In genomic region chr12:116539905-116540482, GRCh38 we compare ENCODE assay signal across 8 cellular contexts. TPM values are rescaled to one million over a fixed set of nuclear protein-coding genes. Genes with fewer than 3 reads are reported as not detected.
DNase-seq lines count a peak whose midpoint lies in the region; ATAC-seq and TF ChIP-seq lines count a peak whose summit lies in the region.

No MANE protein-coding gene starts in this region.

- no peaks in the 10 kb centered on the region for H3K36me3 ChIP-seq in BE2C

- DNase-seq in BE2C = peak; percentile 88
- peak; percentile 51 for DNase-seq in NCI-H2107 (lab: John Stamatoyannopoulos, UW)
- DNase-seq in choroid plexus epithelial cell (ENCODE audit: low read depth) = peak; percentile 71
- DNase-seq in midbrain (lab: John Stamatoyannopoulos, UW) = peak; percentile 68
- no peak for DNase-seq in AG08396 (ENCODE audit: low spot score)
- DNase-seq in activated CD4-positive, alpha-beta T cell treated with anti-CD3 and anti-CD28 coated beads, Interleukin-2, amount 50 U/mL, for 4 hours = no peak

- no peaks in the 10 kb centered on the region for H3K27me3 ChIP-seq in BE2C

- peaks cover 19% of the 10 kb centered on the region for H3K4me1 ChIP-seq in BE2C

- no peaks in the 10 kb centered on the region for H3K9me3 ChIP-seq in BE2C

- peak overlapping the region; percentile 34 for H3K4me3 ChIP-seq in BE2C (ENCODE audit: low read depth, low read length)
- H3K4me3 ChIP-seq in choroid plexus epithelial cell (ENCODE audit: low read depth, low read length) = no peak overlapping the region

- TF ChIP-seq CTCF in BE2C (IDR thresholded peaks at IDR 0.05; ENCODE audit: low read depth, low read length) = no peak
- TF ChIP-seq CTCF in choroid plexus epithelial cell (conservative IDR thresholded peaks at IDR 0.05; ENCODE audit: low read depth, low read length) = no peak

- ATAC-seq in HG02981 (IDR thresholded peaks at IDR 0.05; ENCODE audit: unreplicated experiment) (no peak), GM18519 (IDR thresholded peaks at IDR 0.05; ENCODE audit: low FRiP score, unreplicated experiment) (no peak)

RNA-seq across cellular contexts. Expression of gene MAP1LC3B2, which starts 19.2 kb away (rescaled TPM):
- 20.7 TPM for polyA plus RNA-seq in BE2C (2012; ENCODE audit: insufficient read depth, insufficient read length, low read depth)

Comparison
In these comparisons a context has a peak if more than half of its experiments do, and no peak if none do; other contexts are left out.
1. DNase-seq: peak in BE2C (single experiment), NCI-H2107 (single experiment), choroid plexus epithelial cell (single experiment) and midbrain (single experiment); none in AG08396 (single experiment) and activated CD4-positive, alpha-beta T cell treated with anti-CD3 and anti-CD28 coated beads, Interleukin-2, amount 50 U/mL, for 4 hours (0 of 2).